2 cellular contexts compared by ENCODE assay signal in the genomic region with DNA sequence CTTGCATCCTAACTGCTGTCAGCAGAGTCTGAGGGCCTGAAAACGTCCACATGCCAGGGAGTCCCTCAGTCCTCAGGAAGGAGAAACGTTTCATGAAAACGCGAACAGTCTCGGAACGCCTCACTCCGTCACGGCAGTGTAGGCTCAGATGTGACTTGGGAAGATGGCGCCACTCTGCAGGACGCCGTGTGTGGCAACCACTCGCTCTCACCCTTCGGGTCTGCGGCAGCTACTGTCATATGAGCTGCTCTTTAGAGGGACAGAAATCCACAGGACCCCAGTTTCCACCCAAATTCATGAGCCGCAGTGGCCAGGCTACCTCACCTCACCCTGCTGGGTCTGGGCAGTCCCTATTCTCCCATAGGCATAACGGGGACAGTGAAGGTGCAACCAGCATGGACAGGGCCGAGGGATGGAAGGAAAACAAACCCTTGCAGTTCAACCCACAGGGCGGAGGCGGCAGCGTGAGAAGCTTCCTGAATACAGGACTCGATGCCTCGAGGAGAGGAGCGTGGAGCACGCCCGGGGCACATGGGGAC.
A peak's percentile ranks its signal among the peaks of the same experiment; 100 is the strongest.
TF ChIP-seq lines count a peak whose summit lies in the region.

No MANE protein-coding gene starts in this region.

TF ChIP-seq in HEK293T, 16 proteins besides CTCF, POLR2A, EP300 and RAD21:
- TF ChIP-seq ARNT (IDR thresholded peaks at IDR 0.05) (no peak), LEF1 (IDR thresholded peaks at IDR 0.05; ENCODE audit: borderline replicate concordance) (no peak), L3MBTL2 (conservative IDR thresholded peaks at IDR 0.05) (peak; percentile 51), FOXA1 (IDR thresholded peaks at IDR 0.05) (no peak)

TF ChIP-seq in H1, 55 proteins besides CTCF, POLR2A, EP300 and RAD21:
- TF ChIP-seq PHF8 (conservative IDR thresholded peaks at IDR 0.05; ENCODE audit: low read depth, low read length) (no peak), RXRA (IDR thresholded peaks at IDR 0.05; ENCODE audit: insufficient read depth, low read depth, low read length) (no peak)
- TF ChIP-seq, protein P1, sequence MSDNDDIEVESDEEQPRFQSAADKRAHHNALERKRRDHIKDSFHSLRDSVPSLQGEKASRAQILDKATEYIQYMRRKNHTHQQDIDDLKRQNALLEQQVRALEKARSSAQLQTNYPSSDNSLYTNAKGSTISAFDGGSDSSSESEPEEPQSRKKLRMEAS (IDR thresholded peaks at IDR 0.05), result peak; percentile 29; the same call in 1 of the 2 replicates
- TF ChIP-seq, protein P2, sequence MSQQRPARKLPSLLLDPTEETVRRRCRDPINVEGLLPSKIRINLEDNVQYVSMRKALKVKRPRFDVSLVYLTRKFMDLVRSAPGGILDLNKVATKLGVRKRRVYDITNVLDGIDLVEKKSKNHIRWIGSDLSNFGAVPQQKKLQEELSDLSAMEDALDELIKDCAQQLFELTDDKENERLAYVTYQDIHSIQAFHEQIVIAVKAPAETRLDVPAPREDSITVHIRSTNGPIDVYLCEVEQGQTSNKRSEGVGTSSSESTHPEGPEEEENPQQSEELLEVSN (IDR thresholded peaks at IDR 0.05), result peak; percentile 39; the same call in 1 of the 2 replicates
